Comparison of ENCODE assay signal across 8 cellular contexts in genomic region chr2:222860740-222861410, GRCh38. TPM values are rescaled to one million over a fixed set of nuclear protein-coding genes. Genes with fewer than 3 reads are reported as not detected.
DNase-seq lines count a peak whose midpoint lies in the region; ATAC-seq and TF ChIP-seq lines count a peak whose summit lies in the region.

Gene ACSL3, plus strand, starts transcription at chr2:222861036. Its CDS starts 47,737 bp downstream, at chr2:222908773.

- peak within 1 kb of the TSS; percentile 84 for H3K4me3 ChIP-seq in Jurkat, Clone E6-1 (ENCODE audit: low read length)
- H3K4me3 ChIP-seq in mucosa of stomach (ENCODE audit: low read length): peak within 1 kb of the TSS; percentile 26

- peaks cover 3% of the 10 kb centered on the region for H3K27me3 Mint-ChIP-seq in activated T-cell treated with anti-CD3 and anti-CD28 coated beads, Interleukin-2, amount 50 U/mL, for 24 hours

- peak within 1 kb of the TSS; percentile 76 for H3K4me3 Mint-ChIP-seq in activated T-cell treated with anti-CD3 and anti-CD28 coated beads, Interleukin-2, amount 50 U/mL, for 24 hours

- H3K9ac ChIP-seq in mucosa of stomach (ENCODE audit: low read length): peak within 1 kb of the TSS; percentile 84

- H3K9me3 Mint-ChIP-seq in activated T-cell treated with anti-CD3 and anti-CD28 coated beads, Interleukin-2, amount 50 U/mL, for 24 hours: no peaks in the 10 kb centered on the region

- H3K9me3 ChIP-seq in mucosa of stomach (ENCODE audit: control insufficient read depth, low read length): no peaks in the 10 kb centered on the region

- peak within 1 kb of the TSS; percentile 92 for H3K27ac Mint-ChIP-seq in activated T-cell treated with anti-CD3 and anti-CD28 coated beads, Interleukin-2, amount 50 U/mL, for 24 hours

- H3K36me3 ChIP-seq in mucosa of stomach (ENCODE audit: control insufficient read depth, insufficient read depth, low read length): no peaks in the 10 kb centered on the region

- H3K36me3 Mint-ChIP-seq in activated T-cell treated with anti-CD3 and anti-CD28 coated beads, Interleukin-2, amount 50 U/mL, for 24 hours (ENCODE audit: low read depth): peaks cover 6% of the 10 kb centered on the region

- peaks cover 30% of the 10 kb centered on the region for H3K4me1 ChIP-seq in mucosa of stomach (ENCODE audit: control insufficient read depth, insufficient read depth, low read length)

- peak; percentile 97 for ATAC-seq in GM21576 (IDR thresholded peaks at IDR 0.05; ENCODE audit: unreplicated experiment)

- peaks cover 7% of the 10 kb centered on the region for H3K4me1 Mint-ChIP-seq in activated T-cell treated with anti-CD3 and anti-CD28 coated beads, Interleukin-2, amount 50 U/mL, for 24 hours (ENCODE audit: low read depth)

- TF ChIP-seq POLR2A in erythroblast (IDR thresholded peaks at IDR 0.05; ENCODE audit: low read length): peak; percentile 97

- H3K27me3 ChIP-seq in mucosa of stomach (ENCODE audit: control insufficient read depth, insufficient read depth, low read length): no peaks in the 10 kb centered on the region

- DNase-seq in DMS153 (lab: John Stamatoyannopoulos, UW): peak; percentile 87
- peak; percentile 79 for DNase-seq in Jurkat, Clone E6-1 (ENCODE audit: low read depth, low spot score)
- peak; percentile 94 for DNase-seq in activated T-cell treated with anti-CD3 and anti-CD28 coated beads, Interleukin-2, amount 50 U/mL, for 24 hours
- DNase-seq in erythroblast (lab: John Stamatoyannopoulos, UW): peak; percentile 94 to 96
- peak; percentile 94 for DNase-seq in stimulated activated CD8-positive, alpha-beta memory T cell treated with anti-CD3 and anti-CD28 coated beads, Interleukin-4, amount 100 ng/mL, for 48 hours

TF ChIP-seq in PFSK-1, 5 proteins besides CTCF, POLR2A, EP300 and RAD21:
- TF ChIP-seq REST (IDR thresholded peaks at IDR 0.05; ENCODE audit: insufficient read depth in 1 of 2, low read depth in 2 of 2, low read length in 2 of 2) (0 out of 4 replicates have a peak, but pooled peaks have one; percentile 40 to 52), POLR2AphosphoS5 (IDR thresholded peaks at IDR 0.05; ENCODE audit: low read depth, low read length) (peak; percentile 97), SIN3A (IDR thresholded peaks at IDR 0.05; ENCODE audit: borderline replicate concordance, insufficient read depth, low read length) (peak; percentile 69; the same call in 1 of the 2 replicates), FOXP2 (optimal IDR thresholded peaks at IDR 0.05; ENCODE audit: borderline replicate concordance, extremely low read depth, extremely low read length, insufficient read depth) (peak; percentile 91), TAF1 (IDR thresholded peaks at IDR 0.05; ENCODE audit: borderline replicate concordance, insufficient read depth, low read length) (peak; percentile 97)

RNA-seq across cellular contexts. Expression of gene ACSL3, which starts in this region (rescaled TPM):
- 47.9 TPM for polyA plus RNA-seq in Jurkat, Clone E6-1 (2012; ENCODE audit: insufficient read depth, insufficient read length)
- 56.9 TPM for polyA plus RNA-seq in PFSK-1 (2012; ENCODE audit: insufficient read length, low read depth)

Comparison
In these comparisons a context has a peak if more than half of its experiments do, and no peak if none do; other contexts are left out.
1. Peak in every context shown above with its lines: DNase-seq, ATAC-seq and H3K4me3 ChIP-seq.